ENCODE assay signal across 8 cellular contexts in the genomic region with DNA sequence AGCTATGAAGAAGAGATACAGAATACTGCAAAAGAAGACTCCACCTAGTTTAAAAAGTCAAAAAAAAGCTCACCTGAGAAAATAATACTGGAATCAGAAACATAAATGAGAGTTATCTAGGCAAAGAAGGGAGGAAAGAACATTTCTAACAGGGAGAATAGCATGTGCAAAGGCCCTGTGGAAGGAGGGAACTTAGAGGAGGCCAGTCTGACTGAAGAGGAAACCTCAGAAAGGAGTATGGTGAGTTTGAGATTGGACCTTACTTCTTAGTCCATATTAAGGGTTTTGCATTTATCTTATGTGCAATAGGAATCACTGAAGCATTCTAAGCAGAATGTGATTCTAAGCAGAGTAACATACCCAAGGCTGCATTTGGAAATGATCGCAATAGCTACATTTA.
"Had no signal": no experiment of that assay in that cellular context is flagged by ENCODE, and none has a peak within 500 bp of the region (broad histone marks: within the 10 kb centered on the region; RNA-seq: fewer than 3 reads in every experiment).

No MANE protein-coding gene starts in this region.

- DNase-seq: IMR-90, KBM-7, KG1 had no signal

- H3K4me2 ChIP-seq: KMS-11 had no signal

- H3K27ac Mint-ChIP-seq: IgD-negative memory B cell had no signal

- ATAC-seq: HepG2 had no signal

- FAIRE-seq: HepG2, HTR-8/SVneo had no signal

- H3K4me3 Mint-ChIP-seq: IgD-negative memory B cell had no signal

- H3K4me1 Mint-ChIP-seq: IgD-negative memory B cell had no signal

- H3K27ac ChIP-seq: HL-60, KMS-11 had no signal

- H3K9ac ChIP-seq: KMS-11 had no signal
